In the genomic region with DNA sequence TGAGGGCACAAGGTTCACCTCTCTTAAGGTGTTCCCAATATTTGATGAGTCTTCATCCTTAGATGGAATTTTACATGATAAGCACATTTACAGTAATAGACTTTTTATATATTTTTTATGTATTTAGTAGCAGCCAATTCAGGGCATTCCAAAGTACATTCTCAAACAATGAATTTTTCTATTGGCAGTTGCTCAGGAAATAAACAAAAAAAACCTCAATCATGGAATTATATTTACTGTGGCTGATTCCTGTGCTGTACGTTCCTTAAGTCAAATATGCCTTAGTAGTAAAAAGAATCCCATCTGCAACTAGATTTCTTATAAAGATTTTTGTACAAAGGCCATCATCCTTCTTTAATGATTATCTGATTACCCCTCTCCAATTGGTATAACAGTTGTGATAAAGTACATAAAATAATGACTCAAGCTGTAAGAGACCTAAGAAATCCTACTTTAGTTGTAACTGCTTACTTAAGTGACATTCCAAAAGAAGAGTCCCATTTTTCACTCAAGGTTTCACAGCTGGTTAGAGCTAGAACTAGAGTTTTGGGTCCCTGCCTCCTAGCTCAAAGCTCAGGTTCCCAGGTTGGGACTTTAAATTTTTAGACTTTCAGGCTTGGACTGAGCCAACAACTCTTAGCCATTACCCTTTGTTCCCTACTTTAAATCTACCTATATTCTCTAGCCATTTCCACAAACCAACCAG, we compare ENCODE assay signal across 1 cellular context.
TF ChIP-seq lines count a peak whose summit lies in the region.

No MANE protein-coding gene starts in this region.

TF ChIP-seq in IMR-90, 13 proteins besides CTCF, POLR2A, EP300 and RAD21:
- no peak for TF ChIP-seq MAFK (IDR thresholded peaks at IDR 0.05; ENCODE audit: low read depth, low read length)
